9 cellular contexts compared by ENCODE assay signal in genomic region chr15:90956551-90957104, GRCh38. TPM values are rescaled to one million over a fixed set of nuclear protein-coding genes. Genes with fewer than 3 reads are reported as not detected.
DNase-seq lines count a peak whose midpoint lies in the region; ATAC-seq, FAIRE-seq and TF ChIP-seq lines count a peak whose summit lies in the region.
"Had no signal": no experiment of that assay in that cellular context is flagged by ENCODE, and none has a peak within 500 bp of the region (broad histone marks: within the 10 kb centered on the region; RNA-seq: fewer than 3 reads in every experiment).

No MANE protein-coding gene starts in this region.

- peaks cover 13% of the 10 kb centered on the region for H3K36me3 ChIP-seq in bronchial epithelial cell (ENCODE audit: control insufficient read depth, insufficient read depth, low read length)
- H3K36me3 ChIP-seq in small intestine (ENCODE audit: control insufficient read depth in 2 of 2, insufficient read depth in 2 of 2, low read length in 2 of 2) = peaks cover 0 to 3% of the 10 kb centered on the region in 2 donors

- peak overlapping the region; percentile 79 for H3K4me3 ChIP-seq in GM12865 (ENCODE audit: low read depth, low read length)
- peak overlapping the region; percentile 64 for H3K4me3 ChIP-seq in bronchial epithelial cell (ENCODE audit: low read depth, low read length)
- peak overlapping the region; percentile 41 to 69 for H3K4me3 ChIP-seq in small intestine (ENCODE audit: low read depth in 1 of 2, low read length in 2 of 2)

- H3K27ac ChIP-seq in VCaP (peak overlapping the region; percentile 92), small intestine (ENCODE audit: low read depth in 1 of 2, low read length in 1 of 2) (no peak overlapping the region)

- ATAC-seq in GM21786 (IDR thresholded peaks at IDR 0.05; ENCODE audit: unreplicated experiment) = no peak

- H3K9me3 ChIP-seq in small intestine (ENCODE audit: control insufficient read depth, low read depth) = no peaks in the 10 kb centered on the region

- H3K27me3 ChIP-seq in bronchial epithelial cell (ENCODE audit: control insufficient read depth, insufficient read depth, low read length) = no peaks in the 10 kb centered on the region
- H3K27me3 ChIP-seq in small intestine (ENCODE audit: control insufficient read depth in 2 of 2, insufficient read depth in 2 of 2, low read length in 2 of 2) = no peaks in the 10 kb centered on the region

- no peak for FAIRE-seq in bronchial epithelial cell (lab: Jason Lieb, UNC)
- no peak for FAIRE-seq in small intestine (lab: Jason Lieb, UNC)
- FAIRE-seq: islet of Langerhans had no signal

- 0 to 10% (median 8%) methylated on average over 41 to 50 of the region's 50 CpGs for WGBS in small intestine, 3 donors

- peak; percentile 86 for DNase-seq in GM12865 (ENCODE audit: low read depth)
- DNase-seq in NCI-H128 (lab: John Stamatoyannopoulos, UW; ENCODE audit: unreplicated experiment) = peak; percentile 66
- peak; percentile 41 for DNase-seq in bronchial epithelial cell (ENCODE audit: low read depth)
- DNase-seq in iPS-NIHi7 (ENCODE audit: extremely low spot score) = peak; percentile 94
- DNase-seq in small intestine = peak; percentile 66
- no peak for DNase-seq in GOT3 (lab: John Stamatoyannopoulos, UW)

- TF ChIP-seq CTCF in GM12865 (IDR thresholded peaks at IDR 0.05; ENCODE audit: insufficient read depth, low read depth, low read length, missing control alignments) = peak; percentile 95
- peak; percentile 100 for TF ChIP-seq CTCF in VCaP (conservative IDR thresholded peaks at IDR 0.05)
- TF ChIP-seq CTCF in bronchial epithelial cell (IDR thresholded peaks at IDR 0.05; ENCODE audit: insufficient read depth, low read length, severe bottlenecking) = peak; percentile 97

- H3K4me1 ChIP-seq in small intestine (ENCODE audit: control insufficient read depth in 2 of 2, insufficient read depth in 1 of 2, low read depth in 1 of 2, low read length in 1 of 2) = peaks cover 3% of the 10 kb centered on the region in 2 donors

RNA-seq across cellular contexts. Expression of gene RCCD1, which starts 1.9 kb away (rescaled TPM):
- total RNA-seq in bronchial epithelial cell = 11.6 and 12.9 TPM in 2 replicates
- 10 to 100 TPM in 1 of 3 donors, 1 to 10 TPM in 2; 4.9 to 13.2 (median 6.3) TPM for polyA plus RNA-seq in small intestine

RNA-seq across cellular contexts. Expression of gene UNC45A, which starts 21.5 kb away (rescaled TPM):
- total RNA-seq in bronchial epithelial cell = 64.8 and 105 TPM in 2 replicates
- polyA plus RNA-seq in small intestine = 10 to 100 TPM; 37.7 to 65.1 (median 49.7) TPM

RNA-seq across cellular contexts. Expression of gene HDDC3, which starts 24.3 kb away (rescaled TPM):
- 28.5 and 37.6 TPM in 2 replicates for total RNA-seq in bronchial epithelial cell
- polyA plus RNA-seq in small intestine = 10 to 100 TPM; 21.8 to 33.0 (median 32.7) TPM

RNA-seq across cellular contexts. Expression of gene PRC1, which starts 37.7 kb away (rescaled TPM):
- 6.1 and 14.8 TPM in 2 replicates for total RNA-seq in bronchial epithelial cell
- polyA plus RNA-seq in small intestine = 10 to 100 TPM in 2 of 3 donors, 1 to 10 TPM in 1; 5.4 to 55.4 (median 11.4) TPM

RNA-seq across cellular contexts. Expression of gene MAN2A2, which starts 53.5 kb away (rescaled TPM):
- 8.4 and 12.3 TPM in 2 replicates for total RNA-seq in bronchial epithelial cell
- polyA plus RNA-seq in small intestine = 10 to 100 TPM; 15.1 to 22.8 (median 22.6) TPM
